ENCODE assay signal across 8 cellular contexts in genomic region chr4:56681158-56681848, GRCh38. TPM values are rescaled to one million over a fixed set of nuclear protein-coding genes. Genes with fewer than 3 reads are reported as not detected.
A peak's percentile ranks its signal among the peaks of the same experiment; 100 is the strongest.
DNase-seq lines count a peak whose midpoint lies in the region; ATAC-seq and TF ChIP-seq lines count a peak whose summit lies in the region.

HOPX (minus strand) TSS chr4:56681296; CDS start chr4:56657816, 23,480 bp downstream.

- no peak for TF ChIP-seq CTCF in epithelial cell of esophagus (IDR thresholded peaks at IDR 0.05; ENCODE audit: insufficient read depth, low read depth, low read length, missing control alignments)

- peaks cover 41% of the 10 kb centered on the region for H3K27me3 Mint-ChIP-seq in activated CD4-positive, alpha-beta memory T cell treated with anti-CD3 and anti-CD28 coated beads, Interleukin-2, amount 10 ng/mL, durations not matched to agents 7 days and 5 days

- CTCF ChIA-PET in activated CD4-positive, alpha-beta memory T cell treated with anti-CD3 and anti-CD28 coated beads, Interleukin-2, amount 10 ng/mL, durations not matched to agents 7 days and 5 days (lab: Charles Lee), result interaction anchor here (0.6 to 1.2 kb wide), 2 partner anchors 10 to 95 kb away, joined by 3 to 7 read pairs; no protein-coding TSS in a partner anchor

- H3K4me1 Mint-ChIP-seq in activated CD4-positive, alpha-beta memory T cell treated with anti-CD3 and anti-CD28 coated beads, Interleukin-2, amount 10 ng/mL, durations not matched to agents 7 days and 5 days, result peaks cover 18% of the 10 kb centered on the region

- peak within 1 kb of the TSS; percentile 64 for H3K4me3 ChIP-seq in epithelial cell of esophagus (ENCODE audit: low read length)

- POLR2A ChIA-PET in activated CD4-positive, alpha-beta memory T cell treated with anti-CD3 and anti-CD28 coated beads, Interleukin-2, amount 10 ng/mL, durations not matched to agents 7 days and 5 days (lab: Charles Lee), result no interaction called here

- H3K36me3 Mint-ChIP-seq in activated CD4-positive, alpha-beta memory T cell treated with anti-CD3 and anti-CD28 coated beads, Interleukin-2, amount 10 ng/mL, durations not matched to agents 7 days and 5 days (ENCODE audit: low read depth), result no peaks in the 10 kb centered on the region

- no peaks in the 10 kb centered on the region for H3K9me3 Mint-ChIP-seq in activated CD4-positive, alpha-beta memory T cell treated with anti-CD3 and anti-CD28 coated beads, Interleukin-2, amount 10 ng/mL, durations not matched to agents 7 days and 5 days

- peak; percentile 42 for DNase-seq in activated CD4-positive, alpha-beta memory T cell treated with anti-CD3 and anti-CD28 coated beads, Interleukin-2, amount 10 ng/mL, durations not matched to agents 7 days and 5 days
- peak; percentile 96 for DNase-seq in epithelial cell of esophagus (ENCODE audit: low read depth)
- DNase-seq in retina, result peak; percentile 66
- no peak for DNase-seq in NCI-H69 (lab: John Stamatoyannopoulos, UW)
- DNase-seq in OCI-M2 (lab: John Stamatoyannopoulos, UW; ENCODE audit: unreplicated experiment), result no peak
- no peak for DNase-seq in SKM-1 (lab: John Stamatoyannopoulos, UW; ENCODE audit: unreplicated experiment)

- no peak within 1 kb of the TSS for H3K27ac Mint-ChIP-seq in activated CD4-positive, alpha-beta memory T cell treated with anti-CD3 and anti-CD28 coated beads, Interleukin-2, amount 10 ng/mL, durations not matched to agents 7 days and 5 days

- ATAC-seq in GM18519 (IDR thresholded peaks at IDR 0.05; ENCODE audit: low FRiP score, unreplicated experiment) (peak; percentile 64), HG03442 (IDR thresholded peaks at IDR 0.05; ENCODE audit: unreplicated experiment) (peak; percentile 91)

- H3K4me3 Mint-ChIP-seq in activated CD4-positive, alpha-beta memory T cell treated with anti-CD3 and anti-CD28 coated beads, Interleukin-2, amount 10 ng/mL, durations not matched to agents 7 days and 5 days, result no peak within 1 kb of the TSS

RNA-seq across cellular contexts. Expression of gene HOPX, which starts in this region (rescaled TPM):
- 100 to 1,000 TPM; 206 to 215 TPM for total RNA-seq in activated CD4-positive, alpha-beta memory T cell treated with anti-CD3 and anti-CD28 coated beads, Interleukin-2, amount 10 ng/mL, durations not matched to agents 7 days and 5 days

Comparison
In these comparisons a context has a peak if more than half of its experiments do, and no peak if none do; other contexts are left out.
1. DNase-seq: peak in activated CD4-positive, alpha-beta memory T cell treated with anti-CD3 and anti-CD28 coated beads, Interleukin-2, amount 10 ng/mL, durations not matched to agents 7 days and 5 days (single experiment), epithelial cell of esophagus (single experiment) and retina (single experiment); none in NCI-H69 (single experiment), OCI-M2 (single experiment) and SKM-1 (single experiment).